8 cellular contexts compared by ENCODE assay signal in genomic region chr20:17557675-17558006, GRCh38. TPM values are rescaled to one million over a fixed set of nuclear protein-coding genes. Genes with fewer than 3 reads are reported as not detected.
DNase-seq lines count a peak whose midpoint lies in the region; ATAC-seq and TF ChIP-seq lines count a peak whose summit lies in the region.

No MANE protein-coding gene starts in this region.

- no peak for TF ChIP-seq CTCF in Caco-2 (IDR thresholded peaks at IDR 0.05; ENCODE audit: insufficient read depth in 1 of 2, low read depth in 1 of 2, low read length in 1 of 2, severe bottlenecking in 1 of 2, unreplicated experiment in 1 of 2)
- no peak for TF ChIP-seq CTCF in dorsolateral prefrontal cortex (IDR thresholded peaks at IDR 0.05 in 54 of 56, conservative IDR thresholded peaks at IDR 0.05 in 2 of 56; ENCODE audit: low read depth in 1 of 56, partially characterized antibody in 56 of 56)
- no peak for TF ChIP-seq CTCF in osteocyte (IDR thresholded peaks at IDR 0.05)

- H3K36me3 ChIP-seq in Caco-2 (ENCODE audit: control insufficient read depth, insufficient read depth, low read length) = no peaks in the 10 kb centered on the region

- peaks cover 7% of the 10 kb centered on the region for H3K4me1 Mint-ChIP-seq in Caco-2 (ENCODE audit: low read depth, unreplicated experiment)
- peaks cover 66% of the 10 kb centered on the region for H3K4me1 Mint-ChIP-seq in osteocyte (ENCODE audit: unreplicated experiment)
- H3K4me1 Mint-ChIP-seq in activated T-cell treated with anti-CD3 and anti-CD28 coated beads, Interleukin-2, amount 50 U/mL, for 4 hours (ENCODE audit: low read depth) = peaks cover 30% of the 10 kb centered on the region

- peak in 1 of 2 experiments; percentile 41 for DNase-seq in Caco-2
- peak; percentile 72 for DNase-seq in NCI-H2196 (lab: John Stamatoyannopoulos, UW; ENCODE audit: unreplicated experiment)
- no peak for DNase-seq in dorsolateral prefrontal cortex
- no peak for DNase-seq in osteocyte (ENCODE audit: extremely low spot score, unreplicated experiment)
- no peak for DNase-seq in cerebellar cortex (ENCODE audit: low spot score)
- no peak for DNase-seq in activated T-cell treated with anti-CD3 and anti-CD28 coated beads, Interleukin-2, amount 50 U/mL, for 4 hours

- H3K9me3 Mint-ChIP-seq in Caco-2 (ENCODE audit: unreplicated experiment) (no peaks in the 10 kb centered on the region), osteocyte (ENCODE audit: unreplicated experiment) (peaks cover 3% of the 10 kb centered on the region)
- H3K9me3 Mint-ChIP-seq in activated T-cell treated with anti-CD3 and anti-CD28 coated beads, Interleukin-2, amount 50 U/mL, for 4 hours = no peaks in the 10 kb centered on the region

- H3K27me3 Mint-ChIP-seq in Caco-2 (ENCODE audit: insufficient read depth, unreplicated experiment) = no peaks in the 10 kb centered on the region
- no peaks in the 10 kb centered on the region for H3K27me3 Mint-ChIP-seq in osteocyte (ENCODE audit: unreplicated experiment)
- no peaks in the 10 kb centered on the region for H3K27me3 Mint-ChIP-seq in activated T-cell treated with anti-CD3 and anti-CD28 coated beads, Interleukin-2, amount 50 U/mL, for 4 hours (ENCODE audit: low read depth)

- H3K27me3 ChIP-seq in Caco-2 (replicated peaks; ENCODE audit: control insufficient read depth, insufficient read depth, low read length) (no peaks in the 10 kb centered on the region), dorsolateral prefrontal cortex (no peaks in the 10 kb centered on the region)

- no peaks in the 10 kb centered on the region for H3K9me3 ChIP-seq in Caco-2

- no peaks in the 10 kb centered on the region for H3K36me3 Mint-ChIP-seq in Caco-2 (ENCODE audit: insufficient read depth, unreplicated experiment)
- no peaks in the 10 kb centered on the region for H3K36me3 Mint-ChIP-seq in osteocyte (ENCODE audit: unreplicated experiment)
- H3K36me3 Mint-ChIP-seq in activated T-cell treated with anti-CD3 and anti-CD28 coated beads, Interleukin-2, amount 50 U/mL, for 4 hours (ENCODE audit: insufficient read depth) = no peaks in the 10 kb centered on the region

- intact Hi-C loops in Caco-2 (cut with micrococcal nuclease; ENCODE audit: unreplicated experiment) (loop anchor here (1.0 kb wide), 1 partner anchor 12 kb away; no protein-coding TSS in a partner anchor), dorsolateral prefrontal cortex (cut with DNase I) (no loop called here)

- BruUV-seq in Caco-2 (replicated peaks; lab: Mats Ljungman, UMichigan) = no TSS peak

- CTCF ChIA-PET in Caco-2 (lab: Charles Lee) = interaction anchor here (0.6 to 1.0 kb wide), 2 partner anchors 18 to 1082 kb away, joined by 3 read pairs; no protein-coding TSS in a partner anchor

- peak overlapping the region; percentile 50 for H3K27ac Mint-ChIP-seq in Caco-2 (ENCODE audit: unreplicated experiment)
- H3K27ac Mint-ChIP-seq in osteocyte (ENCODE audit: unreplicated experiment) = peak overlapping the region; percentile 99

- H3K27ac ChIP-seq in dorsolateral prefrontal cortex = peak overlapping the region in 41 of 59 donors; percentile 0 to 90 (median 52)

- H3K4me3 ChIP-seq in Caco-2 (ENCODE audit: low read depth, low read length) (no peak overlapping the region), dorsolateral prefrontal cortex (no peak overlapping the region)

- peaks cover 17% of the 10 kb centered on the region for H3K4me1 ChIP-seq in Caco-2

- ATAC-seq in HG03469 (IDR thresholded peaks at IDR 0.05; ENCODE audit: unreplicated experiment) (no peak), GM19324 (IDR thresholded peaks at IDR 0.05; ENCODE audit: low FRiP score, unreplicated experiment) (no peak)
- no peak for ATAC-seq in activated T-cell treated with anti-CD3 and anti-CD28 coated beads, Interleukin-2, amount 50 U/mL, for 4 hours

- POLR2A ChIA-PET in Caco-2 (lab: Charles Lee) = interaction anchor here (1.5 to 1.9 kb wide), 2 partner anchors 12 to 14 kb away, joined by 6 read pairs; partner anchors contain the start of gene DSTN

- H3K4me3 Mint-ChIP-seq in Caco-2 (ENCODE audit: unreplicated experiment) (peak overlapping the region; percentile 15), osteocyte (ENCODE audit: unreplicated experiment) (peak overlapping the region; percentile 73)
- no peak overlapping the region for H3K4me3 Mint-ChIP-seq in activated T-cell treated with anti-CD3 and anti-CD28 coated beads, Interleukin-2, amount 50 U/mL, for 4 hours

RNA-seq across cellular contexts. Expression of gene DSTN, which starts 12.2 kb away (rescaled TPM):
- 313 and 318 TPM in 2 replicates for total RNA-seq in Caco-2 (2022)
- total RNA-seq in dorsolateral prefrontal cortex = 100 to 1,000 TPM; 105 to 421 (median 232) TPM
- total RNA-seq in osteocyte = 676 and 684 TPM in 2 replicates
- 10 to 100 TPM; 55.0 to 70.3 (median 63.6) TPM for total RNA-seq in activated T-cell treated with anti-CD3 and anti-CD28 coated beads, Interleukin-2, amount 50 U/mL, for 4 hours

RNA-seq across cellular contexts. Expression of gene BFSP1, which starts 26.5 kb away (rescaled TPM):
- total RNA-seq in Caco-2 (2022) = 20.4 and 22.7 TPM in 2 replicates
- 1 to 10 TPM in 114 of 120 experiments, under 1 TPM in 6; 0.67 to 6.9 (median 3.2) TPM for total RNA-seq in dorsolateral prefrontal cortex
- 12.6 and 13.8 TPM in 2 replicates for total RNA-seq in osteocyte
- total RNA-seq in activated T-cell treated with anti-CD3 and anti-CD28 coated beads, Interleukin-2, amount 50 U/mL, for 4 hours = under 1 TPM; 0.15 to 0.45 (median 0.16) TPM
